ENCODE assay signal across 14 cellular contexts in genomic region chr17:63277629-63278028, GRCh38.
DNase-seq lines count a peak whose midpoint lies in the region; ATAC-seq and TF ChIP-seq lines count a peak whose summit lies in the region.
"Had no signal": no experiment of that assay in that cellular context is flagged by ENCODE, and none has a peak within 500 bp of the region (broad histone marks: within the 10 kb centered on the region; RNA-seq: fewer than 3 reads in every experiment).

No MANE protein-coding gene starts in this region.

- peaks cover 78% of the 10 kb centered on the region for H3K4me1 ChIP-seq in skeletal muscle satellite cell (ENCODE audit: control insufficient read depth, insufficient read depth, low read length)
- H3K4me1 ChIP-seq: BLaER1 had no signal

- no peaks in the 10 kb centered on the region for H3K36me3 ChIP-seq in skeletal muscle satellite cell (ENCODE audit: insufficient read depth, low read length)
- H3K36me3 ChIP-seq: BLaER1 had no signal

- H3K4me1 Mint-ChIP-seq in HFFc6 (ENCODE audit: low read depth) (peaks cover 90% of the 10 kb centered on the region), WTC11 (peaks cover 4% of the 10 kb centered on the region; the same call in 1 of the 2 replicates)
- H3K4me1 Mint-ChIP-seq: CD8-positive, alpha-beta memory T cell had no signal

- H3K27me3 ChIP-seq in skeletal muscle satellite cell (ENCODE audit: control insufficient read depth, insufficient read depth, low read length) = no peaks in the 10 kb centered on the region
- H3K27me3 ChIP-seq: BLaER1 had no signal

- H3K9ac ChIP-seq in skeletal muscle satellite cell (ENCODE audit: low read depth, low read length) = peak overlapping the region; percentile 72
- H3K9ac ChIP-seq: BLaER1 had no signal

- ATAC-seq in WTC11 = no peak
- ATAC-seq in GM18502 (IDR thresholded peaks at IDR 0.05; ENCODE audit: poor library complexity, unreplicated experiment) = no peak

- CTCF ChIA-PET in WTC11 (lab: Charles Lee) = no interaction called here

- peaks cover 2% of the 10 kb centered on the region for H3K9me3 Mint-ChIP-seq in HFFc6
- no peaks in the 10 kb centered on the region for H3K9me3 Mint-ChIP-seq in WTC11
- H3K9me3 Mint-ChIP-seq: CD8-positive, alpha-beta memory T cell had no signal

- DNase-seq in HFFc6 (no peak), WTC11 (ENCODE audit: low spot score) (no peak), fibroblast of mammary gland (ENCODE audit: low read depth) (peak; percentile 56), SHP77 (lab: John Stamatoyannopoulos, UW) (no peak)
- DNase-seq in activated CD4-positive, alpha-beta T cell treated with anti-CD3 and anti-CD28 coated beads for 4 hours = no peak
- DNase-seq: CD8-positive, alpha-beta memory T cell; NCI-H1417 treated with DMSO at 0.1 percent for 48 hours; NCI-H2029; NCI-H510A; NCI-H82; SIG-M5 had no signal

- H3K4me3 ChIP-seq in fibroblast of mammary gland (ENCODE audit: control insufficient read depth, low read depth, low read length) (no peak overlapping the region), skeletal muscle satellite cell (ENCODE audit: low read length) (no peak overlapping the region)
- H3K4me3 ChIP-seq: BLaER1 had no signal

- H3K36me3 Mint-ChIP-seq in HFFc6 (ENCODE audit: low read depth) = peaks cover 54% of the 10 kb centered on the region
- no peaks in the 10 kb centered on the region for H3K36me3 Mint-ChIP-seq in WTC11

- H3K4me3 Mint-ChIP-seq in HFFc6 (peak overlapping the region; percentile 35; the same call in 1 of the 2 replicates), WTC11 (no peak overlapping the region)
- H3K4me3 Mint-ChIP-seq: CD8-positive, alpha-beta memory T cell had no signal

- TF ChIP-seq CTCF in HFFc6 (IDR thresholded peaks at IDR 0.05) (no peak), WTC11 (IDR thresholded peaks at IDR 0.05) (no peak), fibroblast of mammary gland (conservative IDR thresholded peaks at IDR 0.05; ENCODE audit: control insufficient read depth, insufficient read depth, low read depth, low read length) (no peak)

- no peaks in the 10 kb centered on the region for H3K9me3 ChIP-seq in skeletal muscle satellite cell (replicated peaks; ENCODE audit: low read length)
- H3K9me3 ChIP-seq: BLaER1 had no signal

- H3K27me3 Mint-ChIP-seq in HFFc6 (ENCODE audit: insufficient read depth) = peaks cover 3% of the 10 kb centered on the region
- no peaks in the 10 kb centered on the region for H3K27me3 Mint-ChIP-seq in WTC11 (ENCODE audit: low read depth)
- H3K27me3 Mint-ChIP-seq: CD8-positive, alpha-beta memory T cell had no signal

- H3K27ac Mint-ChIP-seq in HFFc6 (peak overlapping the region; percentile 82), WTC11 (peak overlapping the region; percentile 50; the same call in 1 of the 2 replicates)

- H3K4me2 ChIP-seq in skeletal muscle satellite cell (ENCODE audit: low read length) = peak overlapping the region; percentile 59
- H3K4me2 ChIP-seq: BLaER1 had no signal

- POLR2A ChIA-PET in WTC11 (lab: Charles Lee) = no interaction called here

TF ChIP-seq in WTC11, 78 proteins besides CTCF, POLR2A, EP300 and RAD21 (continues in another document):
- TF ChIP-seq ZBTB43 (CRISPR knock-in tag; IDR thresholded peaks at IDR 0.05) (no peak), ZBTB21 (CRISPR knock-in tag; IDR thresholded peaks at IDR 0.05; ENCODE audit: borderline replicate concordance) (no peak), GTF2I (CRISPR knock-in tag; conservative IDR thresholded peaks at IDR 0.05) (no peak), E2F5 (CRISPR knock-in tag; IDR thresholded peaks at IDR 0.05) (no peak), ATF1 (CRISPR knock-in tag; IDR thresholded peaks at IDR 0.05) (no peak), NFYB (CRISPR knock-in tag; conservative IDR thresholded peaks at IDR 0.05; ENCODE audit: low read depth) (no peak), CREM (CRISPR knock-in tag; IDR thresholded peaks at IDR 0.05) (no peak), ZMAT4 (CRISPR knock-in tag; IDR thresholded peaks at IDR 0.05) (no peak), CDX4 (CRISPR knock-in tag; IDR thresholded peaks at IDR 0.05; ENCODE audit: borderline replicate concordance) (no peak), ZNF425 (CRISPR knock-in tag; conservative IDR thresholded peaks at IDR 0.05) (no peak)
- TF ChIP-seq, protein P1, sequence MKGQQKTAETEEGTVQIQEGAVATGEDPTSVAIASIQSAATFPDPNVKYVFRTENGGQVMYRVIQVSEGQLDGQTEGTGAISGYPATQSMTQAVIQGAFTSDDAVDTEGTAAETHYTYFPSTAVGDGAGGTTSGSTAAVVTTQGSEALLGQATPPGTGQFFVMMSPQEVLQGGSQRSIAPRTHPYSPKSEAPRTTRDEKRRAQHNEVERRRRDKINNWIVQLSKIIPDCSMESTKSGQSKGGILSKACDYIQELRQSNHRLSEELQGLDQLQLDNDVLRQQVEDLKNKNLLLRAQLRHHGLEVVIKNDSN (CRISPR knock-in tag; IDR thresholded peaks at IDR 0.05) = no peak
- TF ChIP-seq, protein P2, sequence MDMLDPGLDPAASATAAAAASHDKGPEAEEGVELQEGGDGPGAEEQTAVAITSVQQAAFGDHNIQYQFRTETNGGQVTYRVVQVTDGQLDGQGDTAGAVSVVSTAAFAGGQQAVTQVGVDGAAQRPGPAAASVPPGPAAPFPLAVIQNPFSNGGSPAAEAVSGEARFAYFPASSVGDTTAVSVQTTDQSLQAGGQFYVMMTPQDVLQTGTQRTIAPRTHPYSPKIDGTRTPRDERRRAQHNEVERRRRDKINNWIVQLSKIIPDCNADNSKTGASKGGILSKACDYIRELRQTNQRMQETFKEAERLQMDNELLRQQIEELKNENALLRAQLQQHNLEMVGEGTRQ (CRISPR knock-in tag; IDR thresholded peaks at IDR 0.05) = no peak
